In the genomic region with DNA sequence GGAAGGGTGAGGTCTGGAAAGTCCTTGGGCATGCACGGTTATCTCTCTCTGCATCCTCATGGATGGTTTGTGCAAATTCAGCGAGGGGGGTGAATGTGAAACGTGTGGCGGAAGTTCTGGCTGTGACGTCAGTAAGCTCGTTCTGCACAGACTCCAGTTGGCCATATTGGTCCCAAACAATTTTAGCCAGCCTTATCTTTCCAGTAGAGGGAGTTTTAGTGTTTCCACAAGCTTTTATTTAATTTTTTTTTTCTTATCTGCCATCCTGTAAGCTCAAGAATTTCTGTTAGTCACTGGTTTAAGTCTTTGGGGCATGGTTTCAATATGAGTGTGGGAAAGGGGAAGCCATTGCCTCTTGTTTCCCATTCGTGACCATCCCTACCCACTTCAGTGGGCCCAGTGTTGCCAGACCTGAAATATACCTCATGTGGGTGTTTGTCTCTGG, we compare ENCODE assay signal across 12 cellular contexts. TPM values are rescaled to one million over a fixed set of nuclear protein-coding genes. Genes with fewer than 3 reads are reported as not detected.
DNase-seq lines count a peak whose midpoint lies in the region; ATAC-seq and TF ChIP-seq lines count a peak whose summit lies in the region.
"Had no signal": no experiment of that assay in that cellular context is flagged by ENCODE, and none has a peak within 500 bp of the region (broad histone marks: within the 10 kb centered on the region; RNA-seq: fewer than 3 reads in every experiment).

No MANE protein-coding gene starts in this region.

- TF ChIP-seq CTCF in AG09319 (IDR thresholded peaks at IDR 0.05; ENCODE audit: low read depth, low read length) (peak; percentile 11), VCaP (conservative IDR thresholded peaks at IDR 0.05) (peak; percentile 10; the same call in 1 of the 2 replicates)

- ATAC-seq in GM18868 (IDR thresholded peaks at IDR 0.05; ENCODE audit: unreplicated experiment) (peak; percentile 69), GM21529 (IDR thresholded peaks at IDR 0.05; ENCODE audit: unreplicated experiment) (no peak), GM19395 (IDR thresholded peaks at IDR 0.05; ENCODE audit: unreplicated experiment) (no peak)
- ATAC-seq: lower lobe of right lung, sciatic nerve had no signal

- DNase-seq in AG09319 (ENCODE audit: extremely low read depth, low read depth) (no peak), fibroblast of peridontal ligament (ENCODE audit: extremely low read depth) (peak; percentile 12), occipital lobe (lab: John Stamatoyannopoulos, UW) (no peak), SW 1271 (lab: John Stamatoyannopoulos, UW) (no peak)
- DNase-seq: lower lobe of right lung, NCI-H2171 treated with DMSO at 0.1 percent for 48 hours had no signal

- H3K27ac ChIP-seq in VCaP, result no peak overlapping the region
- H3K27ac ChIP-seq: BLaER1, lower lobe of right lung had no signal

RNA-seq across cellular contexts. Expression of a gene that starts 39.0 kb away (rescaled TPM):
- 15.1 TPM for total RNA-seq in occipital lobe
